8 cellular contexts compared by ENCODE assay signal in the genomic region with DNA sequence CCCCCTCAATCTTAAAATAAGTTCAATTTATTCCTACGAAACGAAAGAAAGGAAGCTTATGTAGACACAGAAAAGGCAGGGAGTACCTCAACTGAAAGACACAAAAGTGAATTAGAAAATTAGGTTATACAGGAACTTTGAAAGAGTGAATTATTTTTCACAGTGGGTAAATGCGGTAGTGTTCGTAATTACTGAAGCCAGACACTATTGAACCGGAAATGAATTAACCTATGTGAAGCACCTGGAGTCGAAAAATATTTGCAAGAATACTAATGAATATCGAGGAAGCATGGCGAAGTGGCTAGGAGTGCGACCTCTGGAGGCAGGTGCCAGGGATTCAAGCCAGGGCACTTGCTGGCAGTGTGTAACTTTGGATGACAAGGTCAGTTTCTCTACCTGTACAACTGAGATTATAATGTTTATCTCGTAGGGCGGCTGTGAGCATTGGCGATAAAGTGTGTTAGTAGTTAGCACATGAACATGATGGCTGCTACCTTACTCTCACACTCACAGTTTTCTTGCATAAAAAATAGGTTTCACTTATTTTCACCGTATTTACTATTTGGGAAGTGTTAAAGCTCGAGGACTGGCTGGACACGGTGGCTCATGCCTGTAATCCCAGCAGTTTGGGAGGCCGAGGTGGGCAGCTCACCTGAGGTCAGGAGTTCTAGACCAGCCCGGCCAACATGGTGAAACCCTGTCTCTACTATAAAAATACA. TPM values are rescaled to one million over a fixed set of nuclear protein-coding genes. Genes with fewer than 3 reads are reported as not detected.
A peak's percentile ranks its signal among the peaks of the same experiment; 100 is the strongest.
DNase-seq lines count a peak whose midpoint lies in the region; ATAC-seq and TF ChIP-seq lines count a peak whose summit lies in the region.

No MANE protein-coding gene starts in this region.

- WGBS in body of pancreas, 2 donors = 6 to 8% methylated on average over 17 of the region's 17 CpGs

- TF ChIP-seq POLR2A in body of pancreas (IDR thresholded peaks at IDR 0.05) = peak in 1 of 3 donors; percentile 21

- H3K9me3 ChIP-seq in body of pancreas = no peaks in the 10 kb centered on the region
- H3K9me3 ChIP-seq in iPS-18c (ENCODE audit: control insufficient read depth, insufficient read depth, low read length) = no peaks in the 10 kb centered on the region

- H3K4me1 ChIP-seq in body of pancreas = no peaks in the 10 kb centered on the region

- no peak overlapping the region for H3K27ac ChIP-seq in body of pancreas

- intact Hi-C loops in body of pancreas (cut with DNase I) = no loop called here

- peak; percentile 62 to 83 (median 78) for TF ChIP-seq CTCF in body of pancreas (IDR thresholded peaks at IDR 0.05)

- no peaks in the 10 kb centered on the region for H3K27me3 ChIP-seq in body of pancreas

- peak overlapping the region; percentile 88 to 99 for H3K4me3 ChIP-seq in body of pancreas
- H3K4me3 ChIP-seq in iPS-18c (ENCODE audit: insufficient read depth, low read depth, low read length) = peak overlapping the region; percentile 86
- peak overlapping the region; percentile 72 for H3K4me3 ChIP-seq in skeletal muscle cell (ENCODE audit: low read depth, low read length)

- peak; percentile 35 for DNase-seq in NCI-H1092 treated with DMSO at 0.1 percent for 48 hours (lab: John Stamatoyannopoulos, UW)
- DNase-seq in NCI-H1092 (lab: John Stamatoyannopoulos, UW) = no peak
- peak; percentile 73 for DNase-seq in NCI-H1417 treated with DMSO at 0.1 percent for 48 hours (lab: John Stamatoyannopoulos, UW)
- DNase-seq in T-helper 9 cell = peak; percentile 62
- peak; percentile 85 to 92 (median 89) for DNase-seq in body of pancreas
- no peak for DNase-seq in skeletal muscle cell (ENCODE audit: low read depth)

- H3K36me3 ChIP-seq in body of pancreas (replicated peaks in 1 of 2; ENCODE audit: insufficient read depth in 1 of 2, low read depth in 2 of 2) = no peaks in the 10 kb centered on the region

- ATAC-seq in HG02642 (IDR thresholded peaks at IDR 0.05; ENCODE audit: poor library complexity, unreplicated experiment) (peak; percentile 87), body of pancreas (peak; percentile 98)

RNA-seq across cellular contexts. Expression of gene SLC18B1, which starts 0.5 kb away (rescaled TPM):
- total RNA-seq in body of pancreas = 1 to 10 TPM; 7.3 to 9.9 TPM

RNA-seq across cellular contexts. Expression of gene RPS12, which starts 15.4 kb away (rescaled TPM):
- total RNA-seq in body of pancreas = 100 to 1,000 TPM; 660 to 698 TPM

RNA-seq across cellular contexts. Expression of gene VNN2, which starts 41.3 kb away (rescaled TPM):
- total RNA-seq in body of pancreas = 1 to 10 TPM in 1 of 2 donors, not detected in 1; 1.6 TPM

Comparison
In these comparisons a context has a peak if more than half of its experiments do, and no peak if none do; other contexts are left out.
1. DNase-seq: peak in NCI-H1092 treated with DMSO at 0.1 percent for 48 hours (single experiment), NCI-H1417 treated with DMSO at 0.1 percent for 48 hours (single experiment), T-helper 9 cell (single experiment) and body of pancreas (4 of 4); none in NCI-H1092 (single experiment) and skeletal muscle cell (single experiment).
2. Peak in every context shown above with its lines, with median percentiles within 50 percentile points of each other: H3K4me3 ChIP-seq.